ENCODE assay signal across 20 cellular contexts in genomic region chr1:38258085-38258484, GRCh38.
A peak's percentile ranks its signal among the peaks of the same experiment; 100 is the strongest.
DNase-seq lines count a peak whose midpoint lies in the region; ATAC-seq, FAIRE-seq and TF ChIP-seq lines count a peak whose summit lies in the region.
"Had no signal": no experiment of that assay in that cellular context is flagged by ENCODE, and none has a peak within 500 bp of the region (broad histone marks: within the 10 kb centered on the region; RNA-seq: fewer than 3 reads in every experiment).

No MANE protein-coding gene starts in this region.

- H3K36me3 ChIP-seq in K562 (ENCODE audit: control insufficient read depth, insufficient read depth, low read length) (no peaks in the 10 kb centered on the region), BE2C (no peaks in the 10 kb centered on the region), lower lobe of right lung (no peaks in the 10 kb centered on the region)
- H3K36me3 ChIP-seq: BLaER1 treated with 17β-estradiol and CSF1 and Interleukin-3, amounts not matched to agents 10 nM and 100 nM; HAP-1 had no signal

- TF ChIP-seq EP300 in K562 (IDR thresholded peaks at IDR 0.05; ENCODE audit: low read length): no peak

- peak overlapping the region; percentile 24 for H3K27ac Mint-ChIP-seq in neural crest cell (ENCODE audit: unreplicated experiment)
- H3K27ac Mint-ChIP-seq: CD4-positive, alpha-beta T cell had no signal

- no peaks in the 10 kb centered on the region for H3K9me3 ChIP-seq in K562 (replicated peaks; ENCODE audit: control insufficient read depth, insufficient read depth, low read depth, low read length)
- no peaks in the 10 kb centered on the region for H3K9me3 ChIP-seq in BE2C
- no peaks in the 10 kb centered on the region for H3K9me3 ChIP-seq in lower lobe of right lung
- H3K9me3 ChIP-seq: HAP-1 had no signal

- no peak overlapping the region for H3K4me3 Mint-ChIP-seq in neural crest cell
- H3K4me3 Mint-ChIP-seq: CD4-positive, alpha-beta T cell had no signal

- in situ Hi-C loops in K562 (cut with MboI): no loop called here

- intact Hi-C loops in K562 (cut with micrococcal nuclease) (no loop called here), lower lobe of right lung (cut with DNase I) (no loop called here)

- no peak overlapping the region for H3K9ac ChIP-seq in K562 (ENCODE audit: insufficient read depth in 1 of 2, low read depth in 2 of 2, low read length in 2 of 2)
- H3K9ac ChIP-seq: BLaER1 treated with 17β-estradiol and CSF1 and Interleukin-3, amounts not matched to agents 10 nM and 100 nM had no signal

- no peak overlapping the region for H2AFZ ChIP-seq in K562 (ENCODE audit: low read depth, low read length)

- H3K27ac ChIP-seq in K562 (ENCODE audit: extremely low read depth, low read depth, low read length) (no peak overlapping the region), caudate nucleus (ENCODE audit: low read depth, low read length) (no peak overlapping the region), lower lobe of right lung (no peak overlapping the region)
- H3K27ac ChIP-seq: BLaER1 treated with 17β-estradiol and CSF1 and Interleukin-3, amounts not matched to agents 10 nM and 100 nM had no signal

- no TSS peak for BruUV-seq in K562 (replicated peaks; lab: Mats Ljungman, UMichigan)

- TF ChIP-seq RAD21 in K562 (CRISPR knock-in tag; conservative IDR thresholded peaks at IDR 0.05 in 1 of 2, IDR thresholded peaks at IDR 0.05 in 1 of 2): no peak

- H3K36me3 Mint-ChIP-seq in neural crest cell (ENCODE audit: low read depth): no peaks in the 10 kb centered on the region

- CTCF ChIA-PET in K562 (lab: Yijun Ruan, JAX; ENCODE audit: low intra/inter-chr PET ratio): no interaction called here

- TF ChIP-seq POLR2A in K562 (conservative IDR thresholded peaks at IDR 0.05): no peak

- H3K9me1 ChIP-seq in K562 (ENCODE audit: control insufficient read depth, insufficient read depth, low read length): no peaks in the 10 kb centered on the region

- POLR2A ChIA-PET in K562 (lab: Yijun Ruan, JAX): no interaction called here

- peaks cover 3% of the 10 kb centered on the region for H3K9me3 Mint-ChIP-seq in neural crest cell
- H3K9me3 Mint-ChIP-seq: CD4-positive, alpha-beta T cell had no signal

- TF ChIP-seq CTCF in K562 (IDR thresholded peaks at IDR 0.05 in 2 of 3, conservative IDR thresholded peaks at IDR 0.05 in 1 of 3; ENCODE audit: insufficient read depth in 2 of 3, low read depth in 1 of 3, low read length in 3 of 3) (no peak), neural crest cell (conservative IDR thresholded peaks at IDR 0.05) (no peak), BE2C (IDR thresholded peaks at IDR 0.05; ENCODE audit: low read depth, low read length) (no peak), lower lobe of right lung (IDR thresholded peaks at IDR 0.05) (no peak)

- H3K4me2 ChIP-seq in K562 (ENCODE audit: insufficient read depth, low read length): no peak overlapping the region
- H3K4me2 ChIP-seq: BLaER1 treated with 17β-estradiol and CSF1 and Interleukin-3, amounts not matched to agents 10 nM and 100 nM had no signal

- H3K4me1 Mint-ChIP-seq in neural crest cell: no peaks in the 10 kb centered on the region

- H3K4me1 ChIP-seq in K562 (replicated peaks in 1 of 2; ENCODE audit: control insufficient read depth in 2 of 2, insufficient read depth in 2 of 2, low read length in 2 of 2) (peaks cover 3 to 13% of the 10 kb centered on the region in 2 experiments; a peak in 4 of 5 replicates), BE2C (no peaks in the 10 kb centered on the region), lower lobe of right lung (no peaks in the 10 kb centered on the region)
- H3K4me1 ChIP-seq: HAP-1 had no signal

- no peak for ATAC-seq in K562
- no peak for ATAC-seq in lower lobe of right lung
- ATAC-seq: GM12878, HepG2 had no signal

- H3K4me3 ChIP-seq in K562 (no peak overlapping the region), BE2C (ENCODE audit: low read depth, low read length) (no peak overlapping the region), lower lobe of right lung (no peak overlapping the region)
- H3K4me3 ChIP-seq: BLaER1 treated with 17β-estradiol and CSF1 and Interleukin-3, amounts not matched to agents 10 nM and 100 nM; GM12878; HAP-1 had no signal

- 36% methylated on average over 12 of the region's 12 CpGs for WGBS in K562 (ENCODE audit: insufficient coverage, low coverage, missing lambda C conversion rate)

- H3K27me3 Mint-ChIP-seq in neural crest cell (ENCODE audit: low read depth): peaks cover 63% of the 10 kb centered on the region

- H4K20me1 ChIP-seq in K562 (replicated peaks; ENCODE audit: control insufficient read depth, insufficient read depth, low read length): no peaks in the 10 kb centered on the region; the same call in 1 of the 2 replicates
- H4K20me1 ChIP-seq: BLaER1 treated with 17β-estradiol and CSF1 and Interleukin-3, amounts not matched to agents 10 nM and 100 nM had no signal

- H3K79me2 ChIP-seq in K562 (ENCODE audit: control insufficient read depth, insufficient read depth, low read length): no peaks in the 10 kb centered on the region

- no peak for FAIRE-seq in K562 (lab: Jason Lieb, UNC)
- FAIRE-seq: GM12878, GM18507, HepG2, HTR-8/SVneo had no signal

- DNase-seq in NCI-H82 (lab: John Stamatoyannopoulos, UW): peak; percentile 39
- DNase-seq in NCI-H82 treated with DMSO at 0.1 percent for 48 hours (lab: John Stamatoyannopoulos, UW; ENCODE audit: unreplicated experiment): no peak
- no peak for DNase-seq in K562 (ENCODE audit: extremely low read depth in 1 of 4, low spot score in 3 of 4)
- DNase-seq in neural crest cell (ENCODE audit: low read depth, low spot score): no peak
- DNase-seq in caudate nucleus (lab: John Stamatoyannopoulos, UW): no peak
- no peak for DNase-seq in T-helper 1 cell
- DNase-seq in BE2C: no peak
- no peak for DNase-seq in lower lobe of right lung
- DNase-seq: 8988T; AML-193; Calu3; CD4-positive, alpha-beta T cell; DMS79; GOT3 had no signal

- peaks cover 0 to 32% of the 10 kb centered on the region in 2 experiments; a peak in 3 of 5 replicates for H3K27me3 ChIP-seq in K562 (ENCODE audit: control insufficient read depth in 2 of 2, insufficient read depth in 2 of 2, low read length in 2 of 2)
- H3K27me3 ChIP-seq in BE2C: no peaks in the 10 kb centered on the region
- H3K27me3 ChIP-seq in lower lobe of right lung (ENCODE audit: low read depth): peaks cover 4% of the 10 kb centered on the region
- H3K27me3 ChIP-seq: BLaER1 treated with 17β-estradiol and CSF1 and Interleukin-3, amounts not matched to agents 10 nM and 100 nM had no signal

TF ChIP-seq in K562, 482 proteins besides CTCF, POLR2A, EP300 and RAD21:
- TF ChIP-seq TOE1 (IDR thresholded peaks at IDR 0.05; ENCODE audit: borderline replicate concordance) (no peak), TOE1 (CRISPR knock-in tag; IDR thresholded peaks at IDR 0.05; ENCODE audit: borderline replicate concordance, low read depth) (no peak), ZKSCAN8 (CRISPR knock-in tag; IDR thresholded peaks at IDR 0.05) (0 out of 2 replicates have a peak, but pooled peaks have one; percentile 54)
